In the genomic region with DNA sequence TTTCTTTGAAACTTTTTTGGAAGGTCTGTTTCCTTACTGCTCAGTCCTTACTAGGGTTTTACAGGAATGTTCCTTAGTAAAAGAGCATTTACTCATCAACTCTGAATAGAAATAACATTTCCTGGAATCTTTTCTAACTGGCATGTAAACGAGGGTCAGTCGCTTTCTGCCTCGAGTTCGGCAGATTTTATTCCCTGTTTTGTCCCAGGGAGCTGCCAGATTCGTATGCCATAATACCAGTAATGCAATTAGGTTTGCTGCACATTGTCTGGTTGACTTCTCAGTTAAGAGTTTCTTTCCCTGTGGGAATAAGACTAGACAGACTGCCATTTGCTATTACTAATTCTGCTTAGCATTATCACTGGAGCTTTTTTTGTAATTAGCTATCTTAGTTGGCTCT, we compare ENCODE assay signal across 17 cellular contexts.
"Had no signal": no experiment of that assay in that cellular context is flagged by ENCODE, and none has a peak within 500 bp of the region (broad histone marks: within the 10 kb centered on the region; RNA-seq: fewer than 3 reads in every experiment).

No MANE protein-coding gene starts in this region.

- ATAC-seq: activated T-cell treated with anti-CD3 and anti-CD28 coated beads, Interleukin-2, amount 50 U/mL, for 72 hours; effector memory CD8-positive, alpha-beta T cell; gastrocnemius medialis; pancreas; stimulated activated naive CD8-positive, alpha-beta T cell treated with anti-CD3 and anti-CD28 coated beads, Interleukin-15, amount 100 ng/mL, for 72 hours had no signal

- H3K4me1 ChIP-seq: gastrocnemius medialis, pancreas, sigmoid colon, upper lobe of left lung had no signal

- H3K9me3 ChIP-seq: gastrocnemius medialis, pancreas, sigmoid colon, upper lobe of left lung had no signal

- H3K27ac Mint-ChIP-seq: activated CD4-positive, alpha-beta T cell treated with anti-CD3 and anti-CD28 coated beads, Interleukin-2, amount 10 ng/mL, durations not matched to agents 24 days and 14 days; activated naive CD8-positive, alpha-beta T cell; activated T-cell treated with anti-CD3 and anti-CD28 coated beads, Interleukin-2, amount 50 U/mL, for 72 hours; dendritic cell treated with granulocyte-macrophage colony-stimulating factor and Interleukin-4, amounts not matched to agents 40 ng/mL and 50 ng/mL, for 4 days; effector memory CD8-positive, alpha-beta T cell; stimulated activated naive CD8-positive, alpha-beta T cell treated with anti-CD3 and anti-CD28 coated beads, Interleukin-15, amount 100 ng/mL, for 72 hours had no signal

- H3K27ac ChIP-seq: gastrocnemius medialis, pancreas, sigmoid colon, upper lobe of left lung had no signal

- H3K9me3 Mint-ChIP-seq: activated T-cell treated with anti-CD3 and anti-CD28 coated beads, Interleukin-2, amount 50 U/mL, for 72 hours; dendritic cell treated with granulocyte-macrophage colony-stimulating factor and Interleukin-4, amounts not matched to agents 40 ng/mL and 50 ng/mL, for 4 days; effector memory CD8-positive, alpha-beta T cell; neural crest cell; stimulated activated naive CD8-positive, alpha-beta T cell treated with anti-CD3 and anti-CD28 coated beads, Interleukin-15, amount 100 ng/mL, for 72 hours had no signal

- H3K27me3 Mint-ChIP-seq: activated CD4-positive, alpha-beta T cell treated with anti-CD3 and anti-CD28 coated beads, Interleukin-2, amount 10 ng/mL, durations not matched to agents 24 days and 14 days; activated naive CD8-positive, alpha-beta T cell; dendritic cell treated with granulocyte-macrophage colony-stimulating factor and Interleukin-4, amounts not matched to agents 40 ng/mL and 50 ng/mL, for 4 days; effector memory CD8-positive, alpha-beta T cell; stimulated activated naive CD8-positive, alpha-beta T cell treated with anti-CD3 and anti-CD28 coated beads, Interleukin-15, amount 100 ng/mL, for 72 hours had no signal

- H3K4me3 ChIP-seq: gastrocnemius medialis, lung, pancreas, sigmoid colon, upper lobe of left lung had no signal

- H3K27me3 ChIP-seq: gastrocnemius medialis, pancreas, sigmoid colon, upper lobe of left lung had no signal

- H3K36me3 ChIP-seq: gastrocnemius medialis, pancreas, sigmoid colon, upper lobe of left lung had no signal

- DNase-seq: activated CD4-positive, alpha-beta T cell treated with anti-CD3 and anti-CD28 coated beads, Interleukin-2, amount 10 ng/mL, durations not matched to agents 24 days and 14 days; activated CD4-positive, CD25-positive, alpha-beta regulatory T cell; activated CD8-positive, alpha-beta memory T cell treated with anti-CD3 and anti-CD28 coated beads, Interleukin-2, amount 50 U/mL, for 48 hours; activated gamma-delta T cell treated with Interleukin-2 at 50 U/mL for 16 hours; activated T-cell treated with anti-CD3 and anti-CD28 coated beads, Interleukin-2, amount 50 U/mL, for 72 hours; amygdala; effector memory CD8-positive, alpha-beta T cell; gastrocnemius medialis; pancreas; sigmoid colon; stimulated activated CD4-positive, alpha-beta T cell treated with anti-CD3 and anti-CD28 coated beads, Interleukin-1b, Interleukin-23, amount 100 ng/mL, for 48 hours; stimulated activated naive CD8-positive, alpha-beta T cell treated with anti-CD3 and anti-CD28 coated beads, Interleukin-15, amount 100 ng/mL, for 72 hours; upper lobe of left lung had no signal

- H3K4me3 Mint-ChIP-seq: activated CD4-positive, alpha-beta T cell treated with anti-CD3 and anti-CD28 coated beads, Interleukin-2, amount 10 ng/mL, durations not matched to agents 24 days and 14 days; activated naive CD8-positive, alpha-beta T cell; activated T-cell treated with anti-CD3 and anti-CD28 coated beads, Interleukin-2, amount 50 U/mL, for 72 hours; dendritic cell treated with granulocyte-macrophage colony-stimulating factor and Interleukin-4, amounts not matched to agents 40 ng/mL and 50 ng/mL, for 4 days; effector memory CD8-positive, alpha-beta T cell; neural crest cell; stimulated activated naive CD8-positive, alpha-beta T cell treated with anti-CD3 and anti-CD28 coated beads, Interleukin-15, amount 100 ng/mL, for 72 hours had no signal
